8 cellular contexts compared by ENCODE assay signal in the genomic region with DNA sequence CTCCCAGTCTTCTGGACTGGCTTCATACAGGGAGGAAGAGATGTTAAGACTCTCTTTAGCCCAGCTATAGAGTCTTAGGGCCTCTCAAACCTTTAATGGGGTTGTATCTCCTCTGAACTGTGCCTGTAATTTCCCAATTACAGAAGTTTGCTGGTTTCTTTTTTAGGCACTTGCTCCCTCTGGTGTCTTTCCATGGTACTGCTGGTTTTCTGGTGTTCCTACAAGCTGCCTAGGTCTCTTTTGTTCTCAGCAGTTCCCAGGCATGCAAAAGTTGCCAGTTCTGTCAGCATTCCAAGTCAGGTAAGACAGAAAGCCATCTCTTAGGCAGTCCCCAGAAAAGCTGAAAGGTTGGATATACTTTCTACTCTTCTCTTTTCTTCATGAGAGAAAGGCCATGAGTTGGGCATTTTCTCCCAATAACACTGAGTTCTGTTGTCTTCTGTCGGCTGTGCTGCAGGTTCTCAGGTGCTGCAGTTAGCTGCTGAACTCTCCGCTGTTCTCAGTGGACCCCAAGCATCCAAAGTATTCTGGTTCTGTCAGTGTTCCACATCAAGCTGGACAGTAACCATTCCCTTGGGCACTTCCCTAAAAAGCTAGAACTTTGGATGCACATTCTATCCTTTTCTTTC.
DNase-seq lines count a peak whose midpoint lies in the region; ATAC-seq and TF ChIP-seq lines count a peak whose summit lies in the region.

No MANE protein-coding gene starts in this region.

- peaks cover 3% of the 10 kb centered on the region for H3K9me3 Mint-ChIP-seq in stimulated activated effector memory CD8-positive, alpha-beta T cell treated with anti-CD3 and anti-CD28 coated beads, Interleukin-12 subunit alpha, Interleukin-12 subunit beta, amount 100 ng/mL, for 72 hours

- ATAC-seq in stimulated activated effector memory CD8-positive, alpha-beta T cell treated with anti-CD3 and anti-CD28 coated beads, Interleukin-12 subunit alpha, Interleukin-12 subunit beta, amount 100 ng/mL, for 72 hours, result peak; percentile 63
- ATAC-seq in GM21360 (IDR thresholded peaks at IDR 0.05; ENCODE audit: unreplicated experiment), result no peak

- peak; percentile 82 for TF ChIP-seq CTCF in RWPE1 (conservative IDR thresholded peaks at IDR 0.05; ENCODE audit: low read depth)

- H3K27ac Mint-ChIP-seq in stimulated activated effector memory CD8-positive, alpha-beta T cell treated with anti-CD3 and anti-CD28 coated beads, Interleukin-12 subunit alpha, Interleukin-12 subunit beta, amount 100 ng/mL, for 72 hours, result no peak overlapping the region

- H3K36me3 Mint-ChIP-seq in stimulated activated effector memory CD8-positive, alpha-beta T cell treated with anti-CD3 and anti-CD28 coated beads, Interleukin-12 subunit alpha, Interleukin-12 subunit beta, amount 100 ng/mL, for 72 hours, result no peaks in the 10 kb centered on the region

- H3K4me3 Mint-ChIP-seq in stimulated activated effector memory CD8-positive, alpha-beta T cell treated with anti-CD3 and anti-CD28 coated beads, Interleukin-12 subunit alpha, Interleukin-12 subunit beta, amount 100 ng/mL, for 72 hours, result no peak overlapping the region

- peak; percentile 83 for DNase-seq in SIG-M5 treated with dmso at 0.1 percent for 504 hours (lab: John Stamatoyannopoulos, UW; ENCODE audit: unreplicated experiment)
- DNase-seq in SIG-M5 (lab: John Stamatoyannopoulos, UW), result no peak
- peak; percentile 33 for DNase-seq in HuH-7 (ENCODE audit: low spot score)
- DNase-seq in RWPE1 (ENCODE audit: low spot score), result peak; percentile 53
- DNase-seq in astrocyte of the hippocampus (ENCODE audit: low read depth, low spot score), result peak; percentile 62
- peak; percentile 65 for DNase-seq in left kidney (ENCODE audit: low read depth, low spot score)
- peak; percentile 45 to 81 for DNase-seq in stimulated activated effector memory CD8-positive, alpha-beta T cell treated with anti-CD3 and anti-CD28 coated beads, Interleukin-12 subunit alpha, Interleukin-12 subunit beta, amount 100 ng/mL, for 72 hours (ENCODE audit: low spot score in 2 of 2)

- POLR2A ChIA-PET in RWPE1 (lab: Yijun Ruan, JAX; ENCODE audit: low non-redundant PET), result no interaction called here

- H3K27ac ChIP-seq in RWPE1, result no peak overlapping the region

- CTCF ChIA-PET in RWPE1 (lab: Yijun Ruan, JAX), result interaction anchor here (0.6 to 1.3 kb wide), 7 partner anchors 9 to 430 kb away, joined by 3 to 6 read pairs (median 4); no protein-coding TSS in a partner anchor

- peaks cover 13% of the 10 kb centered on the region for H3K4me1 Mint-ChIP-seq in stimulated activated effector memory CD8-positive, alpha-beta T cell treated with anti-CD3 and anti-CD28 coated beads, Interleukin-12 subunit alpha, Interleukin-12 subunit beta, amount 100 ng/mL, for 72 hours
